8 cellular contexts compared by ENCODE assay signal in the genomic region with DNA sequence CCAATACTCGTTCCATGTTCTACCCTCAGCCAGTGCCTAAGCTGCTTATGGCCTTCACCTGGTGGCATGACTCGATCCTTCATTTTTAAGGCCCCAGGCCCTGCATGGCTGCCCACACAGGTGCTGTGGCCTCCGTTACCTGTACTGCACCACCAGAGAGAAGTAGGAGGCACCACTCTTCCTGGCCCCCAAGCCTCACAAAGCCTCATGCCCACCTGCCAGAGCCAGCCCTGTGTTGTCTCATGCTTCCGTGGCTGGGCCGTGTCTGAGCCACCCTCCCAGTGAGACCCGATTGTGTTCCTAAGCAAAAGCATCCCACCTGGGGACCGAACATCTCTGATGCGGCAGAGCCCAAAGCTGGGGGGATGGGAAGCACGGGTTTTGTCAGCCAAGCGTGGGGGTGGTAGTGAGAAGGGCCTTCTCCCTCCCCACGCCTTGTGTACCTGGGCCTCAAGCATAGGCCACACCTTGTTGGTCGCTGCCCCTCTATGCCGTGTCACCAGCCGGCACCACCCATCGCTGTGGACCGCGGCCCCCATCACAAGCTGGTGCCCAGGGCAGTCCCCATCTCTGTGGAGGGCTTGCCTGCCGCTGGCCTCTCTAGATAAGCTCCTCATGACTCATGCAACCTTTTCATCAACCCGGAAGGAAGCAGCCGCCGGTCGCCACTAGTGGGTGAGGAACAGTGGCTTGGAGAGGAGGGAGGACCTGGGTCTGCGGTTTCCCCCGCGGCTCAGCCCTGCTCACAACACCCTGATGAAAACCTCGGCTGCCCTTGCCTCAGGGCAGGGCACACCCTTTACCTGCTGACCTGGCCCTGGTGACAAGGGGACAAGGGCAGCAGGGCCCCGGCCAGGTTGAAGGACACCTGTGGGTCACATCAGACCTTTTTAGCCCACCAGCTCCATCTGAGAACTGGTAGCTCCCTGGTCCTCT. TPM values are rescaled to one million over a fixed set of nuclear protein-coding genes. Genes with fewer than 3 reads are reported as not detected.
DNase-seq lines count a peak whose midpoint lies in the region; ATAC-seq and TF ChIP-seq lines count a peak whose summit lies in the region.

No MANE protein-coding gene starts in this region.

- peak overlapping the region; percentile 86 for H2AK9ac ChIP-seq in IMR-90 (replicated peaks; ENCODE audit: low read depth, low read length, poor library complexity)

- H3K14ac ChIP-seq in IMR-90 (replicated peaks; ENCODE audit: low read depth, low read length): peak overlapping the region; percentile 70

- peak overlapping the region; percentile 46; the same call in 1 of the 2 replicates for H2BK20ac ChIP-seq in IMR-90 (ENCODE audit: low read depth, low read length)

- H3K27ac ChIP-seq in IMR-90 (ENCODE audit: insufficient read depth, low read length) (peak overlapping the region; percentile 72), angular gyrus (ENCODE audit: low read depth, low read length) (peak overlapping the region; percentile 72)

- intact Hi-C loops in IMR-90 (cut with micrococcal nuclease): loop anchor here (2.0 to 10.0 kb wide), 3 partner anchors 267 to 429 kb away; partner anchors contain the start of gene SNED1

- H4K5ac ChIP-seq in IMR-90 (ENCODE audit: low read depth, low read length): peak overlapping the region; percentile 99

- WGBS in IMR-90 (ENCODE audit: extremely low coverage in 2 of 2, insufficient read length in 1 of 2), 2 experiments: 88% methylated on average over 9 of the region's 27 CpGs; no CpG with 5 or more reads in 1 of the 2 experiments

- H3K36me3 ChIP-seq in IMR-90 (ENCODE audit: control insufficient read depth, insufficient read depth, low read length): no peaks in the 10 kb centered on the region

- H2BK120ac ChIP-seq in IMR-90 (ENCODE audit: low read depth, low read length): peak overlapping the region; percentile 69

- H3K4me3 ChIP-seq in IMR-90 (ENCODE audit: insufficient read depth, low read depth, low read length): no peak overlapping the region

- peak overlapping the region; percentile 58 to 93; a peak in 3 of 4 replicates for H4K8ac ChIP-seq in IMR-90 (ENCODE audit: low read depth in 2 of 2, low read length in 2 of 2)

- H3K56ac ChIP-seq in IMR-90 (ENCODE audit: extremely low read depth, insufficient read depth, low read length): 0 out of 2 replicates have a peak overlapping the region, but pooled peaks have one; percentile 9

- ATAC-seq in GM21390 (IDR thresholded peaks at IDR 0.05; ENCODE audit: unreplicated experiment) (peak; percentile 32), IMR-90 (ENCODE audit: low read depth) (no peak)

- in situ Hi-C loops in IMR-90 (cut with MboI; ENCODE audit: low sequenced_read_pairs): no loop called here

- no TSS peak for BruUV-seq in IMR-90 (replicated peaks; lab: Mats Ljungman, UMichigan)

- H4K20me1 ChIP-seq in IMR-90 (ENCODE audit: insufficient read depth, low read length): peaks cover 11% of the 10 kb centered on the region

- peak overlapping the region; percentile 64; the same call in 1 of the 2 replicates for H3K23ac ChIP-seq in IMR-90 (ENCODE audit: low read depth, low read length)

- peak overlapping the region; percentile 84 for H2AK5ac ChIP-seq in IMR-90 (ENCODE audit: low read depth, low read length)

- DNase-seq in DMS153 (lab: John Stamatoyannopoulos, UW): peak; percentile 75
- DNase-seq in IMR-90: peak; percentile 57
- peak; percentile 93 for DNase-seq in T-helper 22 cell (ENCODE audit: low read depth)
- DNase-seq in kidney glomerular epithelial cell (lab: John Stamatoyannopoulos, UW): peak; percentile 22
- DNase-seq in stimulated activated CD4-positive, alpha-beta T cell treated with anti-CD3 and anti-CD28 coated beads, Interleukin-2, amount 100 ng/mL, for 48 hours: peak; percentile 77 to 80
- no peak for DNase-seq in NCI-H1694 (lab: John Stamatoyannopoulos, UW)

- dilution Hi-C loops in IMR-90 (cut with HindIII; ENCODE audit: low sequenced_read_pairs, unreplicated experiment): no loop called here

- H3K4ac ChIP-seq in IMR-90 (ENCODE audit: low read depth, low read length): peak overlapping the region; percentile 91

- no peak; the same call in 1 of the 2 replicates for TF ChIP-seq POLR2A in IMR-90 (IDR thresholded peaks at IDR 0.05; ENCODE audit: low read depth, low read length)

- H3K4me1 ChIP-seq in IMR-90 (ENCODE audit: control insufficient read depth, insufficient read depth, low read length): peaks cover 36% of the 10 kb centered on the region

- H3K9me1 ChIP-seq in IMR-90 (ENCODE audit: insufficient read depth, low read length): peaks cover 35% of the 10 kb centered on the region

- CTCF ChIA-PET in IMR-90 (lab: Yijun Ruan, JAX): no interaction called here

- H3K18ac ChIP-seq in IMR-90 (ENCODE audit: low read depth, low read length): peak overlapping the region; percentile 84

- no peak for TF ChIP-seq RAD21 in IMR-90 (IDR thresholded peaks at IDR 0.05; ENCODE audit: low read length)

- H4K91ac ChIP-seq in IMR-90 (ENCODE audit: insufficient read depth, low read depth, low read length): peak overlapping the region; percentile 76

- POLR2A ChIA-PET in IMR-90 (lab: Charles Lee; ENCODE audit: unreplicated experiment): interaction anchor here (0.6 kb wide), 1 partner anchor 397 kb away, joined by 3 read pairs; no protein-coding TSS in a partner anchor

- H3K9me3 ChIP-seq in IMR-90 (ENCODE audit: control insufficient read depth, insufficient read depth, low read length): no peaks in the 10 kb centered on the region

- H2BK5ac ChIP-seq in IMR-90 (ENCODE audit: low read depth, low read length, poor library complexity, severe bottlenecking): peak overlapping the region; percentile 95

- peaks cover 17 to 67% of the 10 kb centered on the region in 2 experiments for H3K79me1 ChIP-seq in IMR-90 (ENCODE audit: low read depth in 1 of 2, low read length in 2 of 2)

- H3K4me2 ChIP-seq in IMR-90 (ENCODE audit: low read depth, low read length): peak overlapping the region; percentile 70

- H2AFZ ChIP-seq in IMR-90 (replicated peaks; ENCODE audit: low read length, poor library complexity): peak overlapping the region; percentile 94

- peak overlapping the region; percentile 39; the same call in 1 of the 3 replicates for H2BK15ac ChIP-seq in IMR-90 (ENCODE audit: low read depth, low read length)

- H3K27me3 ChIP-seq in IMR-90 (ENCODE audit: control insufficient read depth, insufficient read depth, low read length): no peaks in the 10 kb centered on the region

- H3K9ac ChIP-seq in IMR-90 (ENCODE audit: low read depth, low read length): peak overlapping the region; percentile 58; the same call in 1 of the 2 replicates

- TF ChIP-seq CTCF in IMR-90 (conservative IDR thresholded peaks at IDR 0.05; ENCODE audit: low read depth, low read length): no peak

TF ChIP-seq in IMR-90, 13 proteins besides CTCF, POLR2A, EP300 and RAD21:
- TF ChIP-seq MAZ (IDR thresholded peaks at IDR 0.05; ENCODE audit: borderline replicate concordance, low read depth, low read length) (peak; percentile 16; the same call in 1 of the 2 replicates), MXI1 (IDR thresholded peaks at IDR 0.05; ENCODE audit: borderline replicate concordance, low read depth, low read length) (no peak), FOS (IDR thresholded peaks at IDR 0.05; ENCODE audit: low read depth, low read length) (peak; percentile 61; the same call in 1 of the 2 replicates), RFX5 (IDR thresholded peaks at IDR 0.05; ENCODE audit: low read depth, low read length) (no peak), CEBPB (IDR thresholded peaks at IDR 0.05; ENCODE audit: low read depth, low read length) (no peak), ELK1 (IDR thresholded peaks at IDR 0.05; ENCODE audit: borderline replicate concordance, low read depth, low read length) (no peak), NFE2L2 (IDR thresholded peaks at IDR 0.05; ENCODE audit: low read depth, low read length) (no peak)

RNA-seq across cellular contexts. Expression of gene RNPEPL1, which starts 2.7 kb away (rescaled TPM):
- total RNA-seq in IMR-90 (2012; rRNA removed): 3.8 and 3.9 TPM in 2 replicates
- polyA plus RNA-seq in IMR-90 (2012; rRNA removed): 15.9 and 18.7 TPM in 2 replicates
- polyA plus RNA-seq in IMR-90 (2012; cell fraction: cytosol; rRNA removed): 10.5 and 25.6 TPM in 2 replicates
- polyA plus RNA-seq in IMR-90 (2012; cell fraction: nucleus; rRNA removed; ENCODE audit: low replicate concordance): 31.4 and 92.4 TPM in 2 replicates

RNA-seq across cellular contexts. Expression of gene DUSP28, which starts 5.4 kb away (rescaled TPM):
- total RNA-seq in IMR-90 (2012; rRNA removed): 1.1 and 2.5 TPM in 2 replicates
- 3.3 TPM in 2 replicates for polyA plus RNA-seq in IMR-90 (2012; rRNA removed)
- 3.0 and 3.2 TPM in 2 replicates for polyA plus RNA-seq in IMR-90 (2012; cell fraction: cytosol; rRNA removed)
- 2.6 and 5.3 TPM in 2 replicates for polyA plus RNA-seq in IMR-90 (2012; cell fraction: nucleus; rRNA removed; ENCODE audit: low replicate concordance)

RNA-seq across cellular contexts. Expression of gene ANKMY1, which starts 7.7 kb away (rescaled TPM):
- 2.9 and 3.3 TPM in 2 replicates for total RNA-seq in IMR-90 (2012; rRNA removed)
- 4.1 and 5.5 TPM in 2 replicates for polyA plus RNA-seq in IMR-90 (2012; rRNA removed)
- polyA plus RNA-seq in IMR-90 (2012; cell fraction: cytosol; rRNA removed): 2.3 and 2.6 TPM in 2 replicates
- 16.4 and 17.5 TPM in 2 replicates for polyA plus RNA-seq in IMR-90 (2012; cell fraction: nucleus; rRNA removed; ENCODE audit: low replicate concordance)

RNA-seq across cellular contexts. Expression of gene CAPN10, which starts 21.0 kb away (rescaled TPM):
- total RNA-seq in IMR-90 (2012; rRNA removed): 5.6 and 6.3 TPM in 2 replicates
- polyA plus RNA-seq in IMR-90 (2012; rRNA removed): 20.9 and 27.4 TPM in 2 replicates
- 11.6 and 19.3 TPM in 2 replicates for polyA plus RNA-seq in IMR-90 (2012; cell fraction: cytosol; rRNA removed)
- polyA plus RNA-seq in IMR-90 (2012; cell fraction: nucleus; rRNA removed; ENCODE audit: low replicate concordance): 72.5 and 181 TPM in 2 replicates

RNA-seq across cellular contexts. Expression of gene GPR35, which starts 59.7 kb away (rescaled TPM):
- total RNA-seq in IMR-90 (2012; rRNA removed): 0.28 TPM in 1 of 2 replicates, not detected in the other
- 0.31 and 0.42 TPM in 2 replicates for polyA plus RNA-seq in IMR-90 (2012; rRNA removed)
- polyA plus RNA-seq in IMR-90 (2012; cell fraction: cytosol; rRNA removed): 0.08 and 0.20 TPM in 2 replicates
- polyA plus RNA-seq in IMR-90 (2012; cell fraction: nucleus; rRNA removed; ENCODE audit: low replicate concordance): 1.8 and 5.2 TPM in 2 replicates
